Comparison of ENCODE assay signal across 1 cellular context in the genomic region with DNA sequence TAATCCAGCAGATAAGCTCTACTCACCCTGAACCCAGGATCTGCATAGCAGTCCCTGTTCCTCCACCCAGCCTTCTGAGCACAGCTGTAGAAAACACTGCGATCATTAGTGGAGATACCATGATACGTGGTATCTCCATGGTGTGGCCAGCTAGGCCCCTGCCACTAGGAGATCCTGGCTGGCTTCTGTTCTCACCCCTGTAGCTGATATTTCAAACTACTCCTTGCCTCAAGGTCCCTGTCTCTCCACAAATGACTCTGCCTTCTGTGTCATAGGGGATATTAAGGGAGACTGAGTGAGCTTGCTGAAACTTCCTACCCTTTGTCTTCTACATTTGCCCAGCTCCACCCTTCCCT.
TF ChIP-seq lines count a peak whose summit lies in the region.

No MANE protein-coding gene starts in this region.

TF ChIP-seq in K562, 482 proteins besides CTCF, POLR2A, EP300 and RAD21 (continued from another document):
- TF ChIP-seq NFATC3 (IDR thresholded peaks at IDR 0.05) (no peak), CREBBP (IDR thresholded peaks at IDR 0.05; ENCODE audit: low read depth, low read length) (no peak), ZNF3 (CRISPR knock-in tag; IDR thresholded peaks at IDR 0.05) (no peak), TAF9B (IDR thresholded peaks at IDR 0.05; ENCODE audit: partially characterized antibody) (no peak), ETV6 (IDR thresholded peaks at IDR 0.05; ENCODE audit: borderline replicate concordance in 1 of 2, low read depth in 2 of 2, low read length in 1 of 2) (no peak), ETV6 (CRISPR knock-in tag; IDR thresholded peaks at IDR 0.05; ENCODE audit: borderline replicate concordance) (no peak), FOXM1 (IDR thresholded peaks at IDR 0.05; ENCODE audit: low read depth) (no peak), FOXM1 (CRISPR knock-in tag; IDR thresholded peaks at IDR 0.05; ENCODE audit: low read depth) (no peak), BRF1 (IDR thresholded peaks at IDR 0.05; ENCODE audit: borderline replicate concordance, extremely low read depth, insufficient read length) (no peak), GTF2E2 (tag; IDR thresholded peaks at IDR 0.05) (no peak), ZNF764 (CRISPR knock-in tag; IDR thresholded peaks at IDR 0.05; ENCODE audit: low read depth) (no peak), CXXC5 (CRISPR knock-in tag; IDR thresholded peaks at IDR 0.05) (peak; percentile 66), GATAD2A (IDR thresholded peaks at IDR 0.05) (0 out of 2 replicates have a peak, but pooled peaks have one; percentile 33), DPF2 (IDR thresholded peaks at IDR 0.05) (peak; percentile 66; the same call in 1 of the 2 replicates), TAL1 (IDR thresholded peaks at IDR 0.05) (no peak), PRPF4 (IDR thresholded peaks at IDR 0.05; ENCODE audit: insufficient read depth, low read depth, low read length, poor library complexity, severe bottlenecking) (no peak), ARID1B (IDR thresholded peaks at IDR 0.05) (peak; percentile 49), KLF16 (IDR thresholded peaks at IDR 0.05) (no peak)
- TF ChIP-seq, protein P1, sequence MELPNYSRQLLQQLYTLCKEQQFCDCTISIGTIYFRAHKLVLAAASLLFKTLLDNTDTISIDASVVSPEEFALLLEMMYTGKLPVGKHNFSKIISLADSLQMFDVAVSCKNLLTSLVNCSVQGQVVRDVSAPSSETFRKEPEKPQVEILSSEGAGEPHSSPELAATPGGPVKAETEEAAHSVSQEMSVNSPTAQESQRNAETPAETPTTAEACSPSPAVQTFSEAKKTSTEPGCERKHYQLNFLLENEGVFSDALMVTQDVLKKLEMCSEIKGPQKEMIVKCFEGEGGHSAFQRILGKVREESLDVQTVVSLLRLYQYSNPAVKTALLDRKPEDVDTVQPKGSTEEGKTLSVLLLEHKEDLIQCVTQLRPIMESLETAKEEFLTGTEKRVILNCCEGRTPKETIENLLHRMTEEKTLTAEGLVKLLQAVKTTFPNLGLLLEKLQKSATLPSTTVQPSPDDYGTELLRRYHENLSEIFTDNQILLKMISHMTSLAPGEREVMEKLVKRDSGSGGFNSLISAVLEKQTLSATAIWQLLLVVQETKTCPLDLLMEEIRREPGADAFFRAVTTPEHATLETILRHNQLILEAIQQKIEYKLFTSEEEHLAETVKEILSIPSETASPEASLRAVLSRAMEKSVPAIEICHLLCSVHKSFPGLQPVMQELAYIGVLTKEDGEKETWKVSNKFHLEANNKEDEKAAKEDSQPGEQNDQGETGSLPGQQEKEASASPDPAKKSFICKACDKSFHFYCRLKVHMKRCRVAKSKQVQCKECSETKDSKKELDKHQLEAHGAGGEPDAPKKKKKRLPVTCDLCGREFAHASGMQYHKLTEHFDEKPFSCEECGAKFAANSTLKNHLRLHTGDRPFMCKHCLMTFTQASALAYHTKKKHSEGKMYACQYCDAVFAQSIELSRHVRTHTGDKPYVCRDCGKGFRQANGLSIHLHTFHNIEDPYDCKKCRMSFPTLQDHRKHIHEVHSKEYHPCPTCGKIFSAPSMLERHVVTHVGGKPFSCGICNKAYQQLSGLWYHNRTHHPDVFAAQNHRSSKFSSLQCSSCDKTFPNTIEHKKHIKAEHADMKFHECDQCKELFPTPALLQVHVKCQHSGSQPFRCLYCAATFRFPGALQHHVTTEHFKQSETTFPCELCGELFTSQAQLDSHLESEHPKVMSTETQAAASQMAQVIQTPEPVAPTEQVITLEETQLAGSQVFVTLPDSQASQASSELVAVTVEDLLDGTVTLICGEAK (IDR thresholded peaks at IDR 0.05), result no peak
- TF ChIP-seq, protein P1 (CRISPR knock-in tag; IDR thresholded peaks at IDR 0.05), result no peak
- TF ChIP-seq, protein P2, sequence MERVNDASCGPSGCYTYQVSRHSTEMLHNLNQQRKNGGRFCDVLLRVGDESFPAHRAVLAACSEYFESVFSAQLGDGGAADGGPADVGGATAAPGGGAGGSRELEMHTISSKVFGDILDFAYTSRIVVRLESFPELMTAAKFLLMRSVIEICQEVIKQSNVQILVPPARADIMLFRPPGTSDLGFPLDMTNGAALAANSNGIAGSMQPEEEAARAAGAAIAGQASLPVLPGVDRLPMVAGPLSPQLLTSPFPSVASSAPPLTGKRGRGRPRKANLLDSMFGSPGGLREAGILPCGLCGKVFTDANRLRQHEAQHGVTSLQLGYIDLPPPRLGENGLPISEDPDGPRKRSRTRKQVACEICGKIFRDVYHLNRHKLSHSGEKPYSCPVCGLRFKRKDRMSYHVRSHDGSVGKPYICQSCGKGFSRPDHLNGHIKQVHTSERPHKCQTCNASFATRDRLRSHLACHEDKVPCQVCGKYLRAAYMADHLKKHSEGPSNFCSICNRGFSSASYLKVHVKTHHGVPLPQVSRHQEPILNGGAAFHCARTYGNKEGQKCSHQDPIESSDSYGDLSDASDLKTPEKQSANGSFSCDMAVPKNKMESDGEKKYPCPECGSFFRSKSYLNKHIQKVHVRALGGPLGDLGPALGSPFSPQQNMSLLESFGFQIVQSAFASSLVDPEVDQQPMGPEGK (CRISPR knock-in tag; IDR thresholded peaks at IDR 0.05; ENCODE audit: borderline replicate concordance), result no peak
- TF ChIP-seq, protein P3, sequence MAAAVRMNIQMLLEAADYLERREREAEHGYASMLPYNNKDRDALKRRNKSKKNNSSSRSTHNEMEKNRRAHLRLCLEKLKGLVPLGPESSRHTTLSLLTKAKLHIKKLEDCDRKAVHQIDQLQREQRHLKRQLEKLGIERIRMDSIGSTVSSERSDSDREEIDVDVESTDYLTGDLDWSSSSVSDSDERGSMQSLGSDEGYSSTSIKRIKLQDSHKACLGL (CRISPR knock-in tag; IDR thresholded peaks at IDR 0.05; ENCODE audit: borderline replicate concordance, poor library complexity, severe bottlenecking), result no peak
- TF ChIP-seq, protein P4, sequence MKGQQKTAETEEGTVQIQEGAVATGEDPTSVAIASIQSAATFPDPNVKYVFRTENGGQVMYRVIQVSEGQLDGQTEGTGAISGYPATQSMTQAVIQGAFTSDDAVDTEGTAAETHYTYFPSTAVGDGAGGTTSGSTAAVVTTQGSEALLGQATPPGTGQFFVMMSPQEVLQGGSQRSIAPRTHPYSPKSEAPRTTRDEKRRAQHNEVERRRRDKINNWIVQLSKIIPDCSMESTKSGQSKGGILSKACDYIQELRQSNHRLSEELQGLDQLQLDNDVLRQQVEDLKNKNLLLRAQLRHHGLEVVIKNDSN (CRISPR knock-in tag; IDR thresholded peaks at IDR 0.05), result no peak
